In genomic region chr5:40410231-40410861, GRCh38 we compare ENCODE assay signal across 1 cellular context.
A peak's percentile ranks its signal among the peaks of the same experiment; 100 is the strongest.
TF ChIP-seq lines count a peak whose summit lies in the region.

No MANE protein-coding gene starts in this region.

TF ChIP-seq in K562, 482 proteins besides CTCF, POLR2A, EP300 and RAD21 (continued from another document):
- TF ChIP-seq TFE3 (CRISPR knock-in tag; IDR thresholded peaks at IDR 0.05), result peak; percentile 51
- TF ChIP-seq SAFB2 (IDR thresholded peaks at IDR 0.05; ENCODE audit: borderline replicate concordance, low read depth, low read length, severe bottlenecking), result no peak
- no peak for TF ChIP-seq NR2C2 (CRISPR knock-in tag; IDR thresholded peaks at IDR 0.05)
- TF ChIP-seq NR2C2 (tag; IDR thresholded peaks at IDR 0.05), result no peak
- no peak for TF ChIP-seq MTA1 (IDR thresholded peaks at IDR 0.05; ENCODE audit: borderline replicate concordance)
- no peak for TF ChIP-seq SMARCB1 (IDR thresholded peaks at IDR 0.05; ENCODE audit: insufficient read length, low read depth)
- no peak for TF ChIP-seq ZNF717 (CRISPR knock-in tag; IDR thresholded peaks at IDR 0.05)
- TF ChIP-seq ZNF407 (IDR thresholded peaks at IDR 0.05; ENCODE audit: low read depth), result no peak
- TF ChIP-seq NONO (IDR thresholded peaks at IDR 0.05; ENCODE audit: low read depth in 2 of 2, low read length in 1 of 2), result no peak
- no peak for TF ChIP-seq ZBTB12 (CRISPR knock-in tag; IDR thresholded peaks at IDR 0.05)
TF ChIP-seq in K562: peak in this region for 3.
